Comparison of ENCODE assay signal across 21 cellular contexts in the genomic region with DNA sequence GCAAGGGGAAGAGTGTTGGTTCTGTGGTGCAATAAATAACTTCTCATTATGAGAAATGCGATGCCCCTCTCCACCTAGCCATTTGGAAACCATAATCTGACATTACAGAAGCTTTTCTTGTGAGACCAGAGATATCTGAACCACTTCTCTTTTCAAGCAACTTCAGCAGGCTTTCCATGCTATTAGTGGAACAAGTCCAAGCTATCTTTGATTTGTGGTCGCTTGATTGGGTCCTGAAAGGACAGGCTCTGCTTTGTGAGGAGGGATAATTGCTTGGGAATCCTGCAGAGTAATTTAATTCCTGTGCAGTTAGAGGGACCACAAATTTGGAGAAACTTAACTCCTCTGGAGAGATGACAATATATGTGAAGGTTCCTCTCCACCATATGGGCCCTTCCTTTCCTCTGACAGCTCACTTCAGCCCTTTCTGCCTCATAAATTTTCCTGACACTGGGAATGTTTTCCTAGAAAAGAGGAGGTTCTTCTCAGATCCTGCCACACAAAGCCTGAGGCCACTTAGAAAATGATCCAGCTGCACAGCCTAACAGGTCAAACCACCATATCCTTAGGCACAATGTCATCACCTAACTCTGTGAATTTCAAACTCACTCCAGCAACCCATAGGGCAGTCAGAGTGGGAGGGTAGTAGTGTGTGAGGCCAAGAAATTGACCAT.
DNase-seq lines count a peak whose midpoint lies in the region; ATAC-seq and TF ChIP-seq lines count a peak whose summit lies in the region.
"Had no signal": no experiment of that assay in that cellular context is flagged by ENCODE, and none has a peak within 500 bp of the region (broad histone marks: within the 10 kb centered on the region; RNA-seq: fewer than 3 reads in every experiment).

No MANE protein-coding gene starts in this region.

- H3K9me3 Mint-ChIP-seq in naive thymus-derived CD4-positive, alpha-beta T cell = peaks cover 0 to 17% (median 0%) of the 10 kb centered on the region in 11 donors
- H3K9me3 Mint-ChIP-seq: HFFc6 had no signal

- H3K4me2 ChIP-seq in MM.1S (ENCODE audit: low read depth, low read length) = no peak overlapping the region

- peaks cover 0 to 2% (median 0%) of the 10 kb centered on the region in 5 donors for H3K36me3 Mint-ChIP-seq in naive thymus-derived CD4-positive, alpha-beta T cell

- no peaks in the 10 kb centered on the region for H3K9me2 ChIP-seq in MM.1S (replicated peaks; ENCODE audit: insufficient read depth, low read length)

- peaks cover 0 to 25% (median 5%) of the 10 kb centered on the region in 7 donors for H3K4me1 Mint-ChIP-seq in naive thymus-derived CD4-positive, alpha-beta T cell
- H3K4me1 Mint-ChIP-seq: B cell had no signal

- no peaks in the 10 kb centered on the region for H3K9me3 ChIP-seq in HEK293 (ENCODE audit: control insufficient read depth, insufficient read depth, low read depth, low read length)
- no peaks in the 10 kb centered on the region for H3K9me3 ChIP-seq in naive thymus-derived CD4-positive, alpha-beta T cell (ENCODE audit: control insufficient read depth in 2 of 3, low read length in 3 of 3)
- H3K9me3 ChIP-seq in MM.1S (replicated peaks; ENCODE audit: insufficient read depth, low read length) = no peaks in the 10 kb centered on the region
- H3K9me3 ChIP-seq: colonic mucosa had no signal

- H4K20me1 ChIP-seq in MM.1S (ENCODE audit: insufficient read depth, low read length) = no peaks in the 10 kb centered on the region

- intact Hi-C loops in naive thymus-derived CD4-positive, alpha-beta T cell (cut with micrococcal nuclease) = no loop called here

- POLR2A ChIA-PET in HEK293 (lab: Yijun Ruan, JAX) = no interaction called here
- POLR2A ChIA-PET in naive thymus-derived CD4-positive, alpha-beta T cell (lab: Charles Lee) = no interaction called here

- no peaks in the 10 kb centered on the region for H3K79me2 ChIP-seq in MM.1S (ENCODE audit: low read length)

- no peak for TF ChIP-seq CTCF in AG10803 (conservative IDR thresholded peaks at IDR 0.05; ENCODE audit: low read length)
- TF ChIP-seq CTCF in HEK293 (tag by site-specific recombination; IDR thresholded peaks at IDR 0.05) = no peak
- no peak for TF ChIP-seq CTCF in MM.1S (IDR thresholded peaks at IDR 0.05; ENCODE audit: low read length)

- no peaks in the 10 kb centered on the region for H3F3A ChIP-seq in MM.1S (ENCODE audit: insufficient read depth, low read length)

- no peak overlapping the region for H3K9ac ChIP-seq in MM.1S (ENCODE audit: low read length)

- DNase-seq in AG10803 (ENCODE audit: low read depth) (peak; percentile 43), SKM-1 (lab: John Stamatoyannopoulos, UW; ENCODE audit: unreplicated experiment) (peak; percentile 92), KG1 (lab: John Stamatoyannopoulos, UW) (no peak), MM.1S (no peak)
- no peak for DNase-seq in naive thymus-derived CD4-positive, alpha-beta T cell
- DNase-seq: activated CD4-positive, alpha-beta T cell treated with anti-CD3 and anti-CD28 coated beads, Interleukin-2, amount 50 U/mL, for 48 hours; colonic mucosa; DMS 273 treated with DMSO at 0.1 percent for 48 hours; erythroblast; glutamatergic neuron; HFFc6; Karpas-422; NCI-H1694 treated with DMSO at 0.1 percent for 48 hours; NCI-H82; occipital lobe; SHP77 treated with DMSO at 0.1 percent for 48 hours; stimulated activated CD4-positive, alpha-beta T cell treated with anti-CD3 and anti-CD28 coated beads, Interleukin-4, amount 100 ng/mL, for 4 hours had no signal

- no peak overlapping the region for H3K4me3 Mint-ChIP-seq in naive thymus-derived CD4-positive, alpha-beta T cell
- H3K4me3 Mint-ChIP-seq: B cell, HFFc6 had no signal

- H3K36me3 ChIP-seq in HEK293 (ENCODE audit: control insufficient read depth in 2 of 2, insufficient read depth in 1 of 2, low read length in 2 of 2) = no peaks in the 10 kb centered on the region
- no peaks in the 10 kb centered on the region for H3K36me3 ChIP-seq in naive thymus-derived CD4-positive, alpha-beta T cell (ENCODE audit: control insufficient read depth in 2 of 3, insufficient read depth in 3 of 3, low read length in 3 of 3)
- H3K36me3 ChIP-seq in MM.1S (replicated peaks; ENCODE audit: insufficient read depth, low read length) = no peaks in the 10 kb centered on the region
- H3K36me3 ChIP-seq: colonic mucosa had no signal

- CTCF ChIA-PET in HEK293 (lab: Yijun Ruan, JAX) = interaction anchor here (0.6 to 2.0 kb wide), 10 partner anchors 10 to 570 kb away, joined by 3 to 8 read pairs (median 3); no protein-coding TSS in a partner anchor
- CTCF ChIA-PET in naive thymus-derived CD4-positive, alpha-beta T cell (lab: Charles Lee) = no interaction called here

- peak; percentile 47 for ATAC-seq in naive thymus-derived CD4-positive, alpha-beta T cell
- ATAC-seq in HG03439 (IDR thresholded peaks at IDR 0.05; ENCODE audit: unreplicated experiment) = no peak
- ATAC-seq in HG02610 (IDR thresholded peaks at IDR 0.05; ENCODE audit: unreplicated experiment) = no peak

- no peaks in the 10 kb centered on the region for H3K27me3 ChIP-seq in naive thymus-derived CD4-positive, alpha-beta T cell (ENCODE audit: control insufficient read depth in 2 of 2, insufficient read depth in 2 of 2, low read length in 2 of 2)
- H3K27me3 ChIP-seq in MM.1S (replicated peaks; ENCODE audit: insufficient read depth, low read length) = no peaks in the 10 kb centered on the region
- H3K27me3 ChIP-seq: colonic mucosa had no signal

- H3K27ac Mint-ChIP-seq in naive thymus-derived CD4-positive, alpha-beta T cell = no peak overlapping the region
- H3K27ac Mint-ChIP-seq: B cell, HFFc6 had no signal

- H2AFZ ChIP-seq in MM.1S (ENCODE audit: low read length) = no peak overlapping the region

- H3K27ac ChIP-seq in HEK293 (ENCODE audit: extremely low read depth, low read depth, low read length) = peak overlapping the region; percentile 63
- no peak overlapping the region for H3K27ac ChIP-seq in naive thymus-derived CD4-positive, alpha-beta T cell (ENCODE audit: low read depth, low read length)
- H3K27ac ChIP-seq in MM.1S (ENCODE audit: low read length) = no peak overlapping the region
- H3K27ac ChIP-seq: colonic mucosa had no signal

- H3K4me1 ChIP-seq in HEK293 (ENCODE audit: control insufficient read depth, insufficient read depth, low read length) (peaks cover 10% of the 10 kb centered on the region), MM.1S (ENCODE audit: low read length) (no peaks in the 10 kb centered on the region)
- no peaks in the 10 kb centered on the region for H3K4me1 ChIP-seq in naive thymus-derived CD4-positive, alpha-beta T cell (ENCODE audit: control insufficient read depth in 2 of 2, insufficient read depth in 2 of 2, low read length in 2 of 2)
- H3K4me1 ChIP-seq: colonic mucosa had no signal

- H3K4me3 ChIP-seq in AG10803 (ENCODE audit: low read length) (no peak overlapping the region), HEK293 (ENCODE audit: low read depth, low read length) (no peak overlapping the region), MM.1S (ENCODE audit: low read length) (no peak overlapping the region)
- no peak overlapping the region for H3K4me3 ChIP-seq in naive thymus-derived CD4-positive, alpha-beta T cell (ENCODE audit: low read length)
- H3K4me3 ChIP-seq: colonic mucosa had no signal

- peaks cover 0 to 5% (median 0%) of the 10 kb centered on the region in 5 donors for H3K27me3 Mint-ChIP-seq in naive thymus-derived CD4-positive, alpha-beta T cell

TF ChIP-seq in HEK293, 187 proteins besides CTCF, POLR2A, EP300 and RAD21 (continues in another document):
- no peak for TF ChIP-seq ZNF324 (tag by site-specific recombination; IDR thresholded peaks at IDR 0.05)
- TF ChIP-seq ZNF214 (tag by site-specific recombination; IDR thresholded peaks at IDR 0.05; ENCODE audit: borderline replicate concordance) = no peak
- TF ChIP-seq ZNF302 (tag by site-specific recombination; IDR thresholded peaks at IDR 0.05; ENCODE audit: low read depth) = no peak
- TF ChIP-seq PBX3 (CRISPR knock-in tag; IDR thresholded peaks at IDR 0.05) = no peak
- no peak for TF ChIP-seq ZNF155 (tag by site-specific recombination; IDR thresholded peaks at IDR 0.05)
- TF ChIP-seq ZNF211 (tag by site-specific recombination; IDR thresholded peaks at IDR 0.05; ENCODE audit: low read depth) = no peak
- no peak for TF ChIP-seq HOXA7 (CRISPR knock-in tag; IDR thresholded peaks at IDR 0.05; ENCODE audit: borderline replicate concordance)
- peak; percentile 90 for TF ChIP-seq OSR2 (tag by site-specific recombination; IDR thresholded peaks at IDR 0.05)
- TF ChIP-seq ZNF626 (tag by site-specific recombination; IDR thresholded peaks at IDR 0.05) = no peak
- TF ChIP-seq, protein P1, sequence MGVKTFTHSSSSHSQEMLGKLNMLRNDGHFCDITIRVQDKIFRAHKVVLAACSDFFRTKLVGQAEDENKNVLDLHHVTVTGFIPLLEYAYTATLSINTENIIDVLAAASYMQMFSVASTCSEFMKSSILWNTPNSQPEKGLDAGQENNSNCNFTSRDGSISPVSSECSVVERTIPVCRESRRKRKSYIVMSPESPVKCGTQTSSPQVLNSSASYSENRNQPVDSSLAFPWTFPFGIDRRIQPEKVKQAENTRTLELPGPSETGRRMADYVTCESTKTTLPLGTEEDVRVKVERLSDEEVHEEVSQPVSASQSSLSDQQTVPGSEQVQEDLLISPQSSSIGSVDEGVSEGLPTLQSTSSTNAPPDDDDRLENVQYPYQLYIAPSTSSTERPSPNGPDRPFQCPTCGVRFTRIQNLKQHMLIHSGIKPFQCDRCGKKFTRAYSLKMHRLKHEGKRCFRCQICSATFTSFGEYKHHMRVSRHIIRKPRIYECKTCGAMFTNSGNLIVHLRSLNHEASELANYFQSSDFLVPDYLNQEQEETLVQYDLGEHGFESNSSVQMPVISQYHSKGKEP (tag by site-specific recombination; IDR thresholded peaks at IDR 0.05) = peak; percentile 39; the same call in 1 of the 2 replicates
- TF ChIP-seq ZNF169 (tag by site-specific recombination; IDR thresholded peaks at IDR 0.05) = no peak
- no peak for TF ChIP-seq ZBTB20 (tag by site-specific recombination; IDR thresholded peaks at IDR 0.05)
- TF ChIP-seq ZNF157 (tag by site-specific recombination; IDR thresholded peaks at IDR 0.05) = no peak

Comparison
In these comparisons a context has a peak if more than half of its experiments do, and no peak if none do; other contexts are left out.
1. DNase-seq: peak in AG10803 (single experiment) and SKM-1 (single experiment); none in naive thymus-derived CD4-positive, alpha-beta T cell (0 of 9), KG1 (single experiment) and MM.1S (single experiment).